ENCODE assay signal across 15 cellular contexts in the genomic region with DNA sequence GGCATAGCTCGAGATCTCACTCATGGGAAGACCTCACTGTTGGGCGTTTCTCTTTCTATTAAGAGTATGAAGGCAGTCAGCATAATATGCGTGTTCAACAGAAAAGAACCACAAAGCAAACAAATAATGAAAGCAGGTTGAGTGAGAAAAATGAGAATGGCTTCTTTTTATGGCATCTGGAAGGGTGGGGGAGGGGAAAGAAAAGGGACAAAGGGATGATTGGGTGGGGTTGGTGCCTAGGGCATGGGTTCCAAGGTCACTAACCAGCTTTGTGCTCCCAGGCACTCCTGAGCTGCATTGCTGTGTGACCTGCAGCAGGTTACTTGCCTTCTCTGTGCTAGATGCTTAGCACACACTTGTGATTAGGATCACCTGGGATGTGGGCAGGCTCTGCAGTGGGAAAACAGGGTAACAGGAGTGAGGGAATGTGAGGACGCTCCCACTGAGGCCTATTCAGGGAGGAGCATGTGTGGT.
DNase-seq lines count a peak whose midpoint lies in the region; ATAC-seq and TF ChIP-seq lines count a peak whose summit lies in the region.
"Had no signal": no experiment of that assay in that cellular context is flagged by ENCODE, and none has a peak within 500 bp of the region (broad histone marks: within the 10 kb centered on the region; RNA-seq: fewer than 3 reads in every experiment).

No MANE protein-coding gene starts in this region.

- POLR2A ChIA-PET in activated CD4-positive, alpha-beta T cell treated with anti-CD3 and anti-CD28 coated beads, Interleukin-2, amount 10 ng/mL, durations not matched to agents 7 days and 5 days (lab: Charles Lee): interaction anchor here (0.6 kb wide), 1 partner anchor 67 kb away, joined by 3 read pairs; no protein-coding TSS in a partner anchor

- H3K36me3 ChIP-seq in esophagus (ENCODE audit: control insufficient read depth in 2 of 2, insufficient read depth in 2 of 2, low read length in 1 of 2) (peaks cover 0 to 9% of the 10 kb centered on the region in 2 donors), smooth muscle cell (ENCODE audit: low read depth) (no peaks in the 10 kb centered on the region)

- H3K27ac Mint-ChIP-seq in activated CD4-positive, alpha-beta T cell treated with anti-CD3 and anti-CD28 coated beads, Interleukin-2, amount 10 ng/mL, durations not matched to agents 7 days and 5 days: peak overlapping the region; percentile 72

- ATAC-seq in GM21526 (IDR thresholded peaks at IDR 0.05; ENCODE audit: low FRiP score, unreplicated experiment) (no peak), GM21786 (IDR thresholded peaks at IDR 0.05; ENCODE audit: unreplicated experiment) (no peak)

- CTCF ChIA-PET in activated CD4-positive, alpha-beta T cell treated with anti-CD3 and anti-CD28 coated beads, Interleukin-2, amount 10 ng/mL, durations not matched to agents 7 days and 5 days (lab: Charles Lee): interaction anchor here (0.9 to 1.5 kb wide), 3 partner anchors 22 to 84 kb away, joined by 3 to 5 read pairs (median 3); no protein-coding TSS in a partner anchor

- H3K79me2 ChIP-seq in smooth muscle cell (ENCODE audit: low read depth): no peaks in the 10 kb centered on the region
- H3K79me2 ChIP-seq: parathyroid adenoma had no signal

- H3K9me3 ChIP-seq in esophagus (ENCODE audit: control insufficient read depth in 2 of 2, insufficient read depth in 1 of 2, low read depth in 1 of 2, low read length in 1 of 2) (no peaks in the 10 kb centered on the region), smooth muscle cell (replicated peaks; ENCODE audit: low read depth) (no peaks in the 10 kb centered on the region)

- H3K27me3 Mint-ChIP-seq in activated CD4-positive, alpha-beta T cell treated with anti-CD3 and anti-CD28 coated beads, Interleukin-2, amount 10 ng/mL, durations not matched to agents 7 days and 5 days: no peaks in the 10 kb centered on the region

- peak overlapping the region; percentile 22 to 77 for H3K27ac ChIP-seq in esophagus (ENCODE audit: low read depth in 2 of 2, low read length in 1 of 2)
- peak overlapping the region; percentile 78 for H3K27ac ChIP-seq in smooth muscle cell (ENCODE audit: low read depth)
- H3K27ac ChIP-seq: parathyroid adenoma had no signal

- WGBS in esophagus, 2 donors: 71 to 72% methylated on average over 4 of the region's 4 CpGs
- 72% methylated on average over 4 of the region's 4 CpGs for WGBS in smooth muscle cell (ENCODE audit: low lambda C conversion rate)

- no peaks in the 10 kb centered on the region for H3K27me3 ChIP-seq in esophagus (ENCODE audit: control insufficient read depth in 1 of 2, insufficient read depth in 2 of 2, low read length in 2 of 2)
- H3K27me3 ChIP-seq in smooth muscle cell (ENCODE audit: low read depth): no peaks in the 10 kb centered on the region

- H3K9me3 Mint-ChIP-seq in activated CD4-positive, alpha-beta T cell treated with anti-CD3 and anti-CD28 coated beads, Interleukin-2, amount 10 ng/mL, durations not matched to agents 7 days and 5 days: no peaks in the 10 kb centered on the region

- H3K4me2 ChIP-seq in smooth muscle cell: peak overlapping the region; percentile 45

- H3F3A ChIP-seq in smooth muscle cell (ENCODE audit: low read depth): peaks cover 17% of the 10 kb centered on the region

- H3K4me1 Mint-ChIP-seq in activated CD4-positive, alpha-beta T cell treated with anti-CD3 and anti-CD28 coated beads, Interleukin-2, amount 10 ng/mL, durations not matched to agents 7 days and 5 days: peaks cover 37% of the 10 kb centered on the region

- H2AFZ ChIP-seq in smooth muscle cell (ENCODE audit: low read depth): peak overlapping the region; percentile 30
- H2AFZ ChIP-seq: parathyroid adenoma had no signal

- no peak for DNase-seq in activated CD4-positive, alpha-beta T cell treated with anti-CD3 and anti-CD28 coated beads, Interleukin-2, amount 10 ng/mL, durations not matched to agents 7 days and 5 days
- no peak for DNase-seq in activated CD4-positive, alpha-beta T cell treated with anti-CD3 and anti-CD28 coated beads, Interleukin-2, amount 50 U/mL, for 48 hours
- DNase-seq in RPMI8226: peak; percentile 54
- DNase-seq in smooth muscle cell (lab: John Stamatoyannopoulos, UW; ENCODE audit: unreplicated experiment): no peak
- no peak for DNase-seq in activated gamma-delta T cell treated with Interleukin-2 at 50 U/mL for 16 hours
- DNase-seq: activated CD4-positive, CD25-positive, alpha-beta regulatory T cell; DMS79 treated with DMSO at 0.1 percent for 48 hours; HCEC 1CT; NCI-H1105; NCI-H510A; stimulated activated CD4-positive, alpha-beta T cell treated with anti-CD3 and anti-CD28 coated beads, Interleukin-15, amount 100 ng/mL, for 24 hours had no signal

- TF ChIP-seq CTCF in smooth muscle cell (IDR thresholded peaks at IDR 0.05; ENCODE audit: borderline replicate concordance, insufficient read depth, poor library complexity, severe bottlenecking): no peak

- no peak overlapping the region for H3K4me3 ChIP-seq in esophagus (ENCODE audit: low read depth in 1 of 2, low read length in 2 of 2)
- H3K4me3 ChIP-seq in smooth muscle cell: no peak overlapping the region

- H3K9ac ChIP-seq in smooth muscle cell (ENCODE audit: low read depth): no peak overlapping the region
- H3K9ac ChIP-seq: parathyroid adenoma had no signal

- H3K4me3 Mint-ChIP-seq in activated CD4-positive, alpha-beta T cell treated with anti-CD3 and anti-CD28 coated beads, Interleukin-2, amount 10 ng/mL, durations not matched to agents 7 days and 5 days: no peak overlapping the region

- H3K36me3 Mint-ChIP-seq in activated CD4-positive, alpha-beta T cell treated with anti-CD3 and anti-CD28 coated beads, Interleukin-2, amount 10 ng/mL, durations not matched to agents 7 days and 5 days (ENCODE audit: low read depth): peaks cover 3% of the 10 kb centered on the region

- no peaks in the 10 kb centered on the region for H4K20me1 ChIP-seq in smooth muscle cell (ENCODE audit: low read depth)

- H3K4me1 ChIP-seq in esophagus (ENCODE audit: control insufficient read depth in 2 of 2, insufficient read depth in 2 of 2, low read length in 1 of 2) (peaks cover 2 to 11% of the 10 kb centered on the region in 2 donors), smooth muscle cell (ENCODE audit: low read depth) (peaks cover 6% of the 10 kb centered on the region)
- H3K4me1 ChIP-seq: parathyroid adenoma had no signal
